16 cellular contexts compared by ENCODE assay signal in the genomic region with DNA sequence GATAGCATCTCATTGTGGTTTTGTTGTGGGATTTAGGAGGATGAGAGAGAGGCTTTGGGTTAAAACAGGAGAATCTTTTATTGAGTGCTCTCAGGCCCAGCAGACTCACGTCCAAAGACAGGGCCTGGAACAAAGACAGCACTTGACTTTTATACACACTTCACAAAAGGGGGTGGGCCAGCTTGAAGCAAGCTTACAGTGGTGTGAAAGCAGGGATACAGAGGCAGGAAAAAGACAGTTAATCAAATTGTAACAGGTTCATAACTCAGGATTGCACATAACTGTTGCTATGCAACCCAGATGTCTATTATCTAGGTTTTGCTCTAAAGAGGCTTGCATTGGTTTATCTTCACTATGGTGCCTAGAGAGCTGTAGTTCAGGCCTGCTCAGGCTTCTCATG. TPM values are rescaled to one million over a fixed set of nuclear protein-coding genes. Genes with fewer than 3 reads are reported as not detected.
DNase-seq lines count a peak whose midpoint lies in the region; ATAC-seq and TF ChIP-seq lines count a peak whose summit lies in the region.
"Had no signal": no experiment of that assay in that cellular context is flagged by ENCODE, and none has a peak within 500 bp of the region (broad histone marks: within the 10 kb centered on the region; RNA-seq: fewer than 3 reads in every experiment).

No MANE protein-coding gene starts in this region.

- no peaks in the 10 kb centered on the region for H3K9me3 ChIP-seq in osteoblast (ENCODE audit: low read depth, low read length)
- H3K9me3 ChIP-seq: gastrocnemius medialis, lower lobe of right lung, thoracic aorta had no signal

- H3K36me3 Mint-ChIP-seq in activated CD8-positive, alpha-beta memory T cell treated with anti-CD3 and anti-CD28 coated beads, Interleukin-2, amount 10 ng/mL, durations not matched to agents 7 days and 5 days = peaks cover 23% of the 10 kb centered on the region
- peaks cover 20% of the 10 kb centered on the region for H3K36me3 Mint-ChIP-seq in activated CD8-positive, alpha-beta T cell treated with anti-CD3 and anti-CD28 coated beads for 36 hours (ENCODE audit: low read depth)
- H3K36me3 Mint-ChIP-seq in Calu3 (ENCODE audit: insufficient read depth, unreplicated experiment) = peaks cover 5% of the 10 kb centered on the region

- peaks cover 8% of the 10 kb centered on the region for H3K9me3 Mint-ChIP-seq in activated CD8-positive, alpha-beta memory T cell treated with anti-CD3 and anti-CD28 coated beads, Interleukin-2, amount 10 ng/mL, durations not matched to agents 7 days and 5 days (ENCODE audit: low read depth)
- peaks cover 22% of the 10 kb centered on the region for H3K9me3 Mint-ChIP-seq in activated CD8-positive, alpha-beta T cell treated with anti-CD3 and anti-CD28 coated beads for 36 hours
- no peaks in the 10 kb centered on the region for H3K9me3 Mint-ChIP-seq in Calu3 (ENCODE audit: low read depth, unreplicated experiment)

- H3K4me1 Mint-ChIP-seq in activated CD8-positive, alpha-beta memory T cell treated with anti-CD3 and anti-CD28 coated beads, Interleukin-2, amount 10 ng/mL, durations not matched to agents 7 days and 5 days = peaks cover 62% of the 10 kb centered on the region
- H3K4me1 Mint-ChIP-seq in activated CD8-positive, alpha-beta T cell treated with anti-CD3 and anti-CD28 coated beads for 36 hours (ENCODE audit: low read depth) = peaks cover 76% of the 10 kb centered on the region
- peaks cover 27% of the 10 kb centered on the region for H3K4me1 Mint-ChIP-seq in Calu3 (ENCODE audit: low read depth, unreplicated experiment)
- H3K4me1 Mint-ChIP-seq: nephron progenitor cell had no signal

- no peak overlapping the region for H3K9ac ChIP-seq in KMS-11

- peak overlapping the region; percentile 74 for H3K4me2 ChIP-seq in KMS-11
- H3K4me2 ChIP-seq in osteoblast (ENCODE audit: insufficient read depth, low read length) = no peak overlapping the region

- no peak for ATAC-seq in activated CD8-positive, alpha-beta memory T cell treated with anti-CD3 and anti-CD28 coated beads, Interleukin-2, amount 10 ng/mL, durations not matched to agents 7 days and 5 days
- ATAC-seq in activated CD8-positive, alpha-beta T cell treated with anti-CD3 and anti-CD28 coated beads for 36 hours = no peak
- ATAC-seq in GM21825 (IDR thresholded peaks at IDR 0.05; ENCODE audit: unreplicated experiment) = no peak
- ATAC-seq: gastrocnemius medialis, lower lobe of right lung had no signal

- H3K79me2 ChIP-seq in KMS-11 (ENCODE audit: insufficient read depth, low read depth) (peaks cover 9% of the 10 kb centered on the region; the same call in 1 of the 2 replicates), osteoblast (ENCODE audit: insufficient read depth, low read length) (no peaks in the 10 kb centered on the region)

- no peak for DNase-seq in activated CD8-positive, alpha-beta memory T cell treated with anti-CD3 and anti-CD28 coated beads, Interleukin-2, amount 10 ng/mL, durations not matched to agents 7 days and 5 days
- DNase-seq in activated CD8-positive, alpha-beta memory T cell treated with anti-CD3 and anti-CD28 coated beads, Interleukin-2, amount 50 U/mL, for 4 hours = no peak
- no peak for DNase-seq in activated CD8-positive, alpha-beta T cell treated with anti-CD3 and anti-CD28 coated beads for 36 hours
- DNase-seq in osteoblast (ENCODE audit: insufficient read length, low spot score, missing footprints) (peak; percentile 30), Calu3 (no peak), A172 (ENCODE audit: low spot score) (no peak)
- DNase-seq: amygdala, gastrocnemius medialis, lower lobe of right lung, NCI-H1048, nephron progenitor cell, retina, Right ventricle myocardium superior had no signal

- H3K36me3 ChIP-seq in KMS-11 (ENCODE audit: insufficient read depth) (no peaks in the 10 kb centered on the region), osteoblast (ENCODE audit: insufficient read depth, low read length) (no peaks in the 10 kb centered on the region)
- H3K36me3 ChIP-seq: gastrocnemius medialis, lower lobe of right lung, thoracic aorta had no signal

- H2AFZ ChIP-seq in KMS-11 (ENCODE audit: low read depth) = peak overlapping the region; percentile 17; the same call in 1 of the 2 replicates
- H2AFZ ChIP-seq in osteoblast (ENCODE audit: low read length) = no peak overlapping the region

- CTCF ChIA-PET in activated CD8-positive, alpha-beta memory T cell treated with anti-CD3 and anti-CD28 coated beads, Interleukin-2, amount 10 ng/mL, durations not matched to agents 7 days and 5 days (lab: Charles Lee) = interaction anchor here (0.9 to 13.9 kb wide), 6 partner anchors 8 to 83 kb away, joined by 3 to 190 read pairs (median 8); no protein-coding TSS in a partner anchor
- CTCF ChIA-PET in activated CD8-positive, alpha-beta T cell treated with anti-CD3 and anti-CD28 coated beads for 36 hours (lab: Charles Lee) = interaction anchor here (1.5 to 1.6 kb wide), 2 partner anchors 30 to 84 kb away, joined by 6 to 7 read pairs; no protein-coding TSS in a partner anchor
- CTCF ChIA-PET in Calu3 (lab: Charles Lee) = interaction anchor here (0.9 kb wide), 1 partner anchor 84 kb away, joined by 3 read pairs; no protein-coding TSS in a partner anchor

- intact Hi-C loops in activated CD8-positive, alpha-beta T cell treated with anti-CD3 and anti-CD28 coated beads for 36 hours (cut with micrococcal nuclease) = no loop called here
- intact Hi-C loops in Calu3 (cut with micrococcal nuclease; ENCODE audit: unreplicated experiment) = no loop called here

- H3K27me3 ChIP-seq in KMS-11 (ENCODE audit: insufficient read depth, low read depth) (peaks cover 24% of the 10 kb centered on the region; the same call in 1 of the 2 replicates), osteoblast (ENCODE audit: insufficient read depth, low read length) (peaks cover 12% of the 10 kb centered on the region)
- H3K27me3 ChIP-seq: gastrocnemius medialis had no signal

- H3K27me3 Mint-ChIP-seq in activated CD8-positive, alpha-beta memory T cell treated with anti-CD3 and anti-CD28 coated beads, Interleukin-2, amount 10 ng/mL, durations not matched to agents 7 days and 5 days = peaks cover 6% of the 10 kb centered on the region
- peaks cover 16% of the 10 kb centered on the region for H3K27me3 Mint-ChIP-seq in activated CD8-positive, alpha-beta T cell treated with anti-CD3 and anti-CD28 coated beads for 36 hours
- H3K27me3 Mint-ChIP-seq in Calu3 (ENCODE audit: unreplicated experiment) = peaks cover 70% of the 10 kb centered on the region

- H3K4me1 ChIP-seq in KMS-11 (ENCODE audit: low read depth, poor library complexity, severe bottlenecking) (peaks cover 95% of the 10 kb centered on the region), osteoblast (ENCODE audit: insufficient read depth, low read length) (peaks cover 4% of the 10 kb centered on the region)

- no TSS peak for BruUV-seq in Calu3 (replicated peaks; lab: Mats Ljungman, UMichigan)

- H3K27ac ChIP-seq in KMS-11 (peak overlapping the region; percentile 47), osteoblast (ENCODE audit: low read depth, low read length) (no peak overlapping the region)
- H3K27ac ChIP-seq: gastrocnemius medialis, lower lobe of right lung, thoracic aorta had no signal

- H3K4me3 Mint-ChIP-seq in activated CD8-positive, alpha-beta memory T cell treated with anti-CD3 and anti-CD28 coated beads, Interleukin-2, amount 10 ng/mL, durations not matched to agents 7 days and 5 days = peak overlapping the region; percentile 12
- H3K4me3 Mint-ChIP-seq in activated CD8-positive, alpha-beta T cell treated with anti-CD3 and anti-CD28 coated beads for 36 hours = peak overlapping the region; percentile 54
- no peak overlapping the region for H3K4me3 Mint-ChIP-seq in Calu3 (ENCODE audit: low read depth, unreplicated experiment)
- H3K4me3 Mint-ChIP-seq: nephron progenitor cell had no signal

- POLR2A ChIA-PET in activated CD8-positive, alpha-beta T cell treated with anti-CD3 and anti-CD28 coated beads for 36 hours (lab: Charles Lee) = interaction anchor here (0.7 kb wide), 1 partner anchor 15 kb away, joined by 4 read pairs; no protein-coding TSS in a partner anchor

- H3K27ac Mint-ChIP-seq in activated CD8-positive, alpha-beta memory T cell treated with anti-CD3 and anti-CD28 coated beads, Interleukin-2, amount 10 ng/mL, durations not matched to agents 7 days and 5 days = peak overlapping the region; percentile 61
- H3K27ac Mint-ChIP-seq in activated CD8-positive, alpha-beta T cell treated with anti-CD3 and anti-CD28 coated beads for 36 hours = peak overlapping the region; percentile 77
- no peak overlapping the region for H3K27ac Mint-ChIP-seq in Calu3 (ENCODE audit: unreplicated experiment)
- H3K27ac Mint-ChIP-seq: nephron progenitor cell had no signal

- H4K20me1 ChIP-seq in KMS-11 (ENCODE audit: insufficient read depth) (no peaks in the 10 kb centered on the region), osteoblast (ENCODE audit: insufficient read depth, low read length) (no peaks in the 10 kb centered on the region)

- TF ChIP-seq CTCF in KMS-11 (conservative IDR thresholded peaks at IDR 0.05; ENCODE audit: low read depth, low read length) = no peak
- TF ChIP-seq CTCF in activated CD8-positive, alpha-beta T cell treated with anti-CD3 and anti-CD28 coated beads for 36 hours (IDR thresholded peaks at IDR 0.05) = no peak
- TF ChIP-seq CTCF in osteoblast (IDR thresholded peaks at IDR 0.05; ENCODE audit: extremely low read depth, low read depth, low read length) = no peak
- no peak for TF ChIP-seq CTCF in Calu3 (IDR thresholded peaks at IDR 0.05; ENCODE audit: unreplicated experiment)

- H3K4me3 ChIP-seq in KMS-11 (IDR thresholded peaks at IDR 0.05; ENCODE audit: insufficient read depth, low read depth, low read length) (no peak overlapping the region), osteoblast (ENCODE audit: insufficient read depth, low read length) (no peak overlapping the region)
- H3K4me3 ChIP-seq: gastrocnemius medialis, lower lobe of right lung, thoracic aorta had no signal

RNA-seq across cellular contexts. Expression of gene CEACAM21, which starts 42.3 kb away (rescaled TPM):
- total RNA-seq in activated CD8-positive, alpha-beta memory T cell treated with anti-CD3 and anti-CD28 coated beads, Interleukin-2, amount 10 ng/mL, durations not matched to agents 7 days and 5 days = 10 to 100 TPM; 54.6 to 57.1 TPM
- 10 to 100 TPM; 17.7 to 19.8 TPM for total RNA-seq in activated CD8-positive, alpha-beta T cell treated with anti-CD3 and anti-CD28 coated beads for 36 hours
- total RNA-seq in osteoblast (not detected in 2 replicates), Calu3 (2022) (not detected in 2 replicates)
- not detected in 2 replicates for total RNA-seq in A172 (2014; rRNA removed; shearing (Covaris generic))

Comparison
In these comparisons a context has a peak if more than half of its experiments do, and no peak if none do; other contexts are left out.
1. RNA of gene CEACAM21, which starts 42.3 kb away (total RNA-seq): 54.6 to 57.1 TPM in activated CD8-positive, alpha-beta memory T cell treated with anti-CD3 and anti-CD28 coated beads, Interleukin-2, amount 10 ng/mL, durations not matched to agents 7 days and 5 days and 17.7 to 19.8 TPM in activated CD8-positive, alpha-beta T cell treated with anti-CD3 and anti-CD28 coated beads for 36 hours; not detected in Calu3, not detected in osteoblast and not detected in A172; every median in the first group is over 10 times any median in the second.